1 cellular context compared by ENCODE assay signal in genomic region chr1:161166669-161167548, GRCh38.
A peak's percentile ranks its signal among the peaks of the same experiment; 100 is the strongest.
TF ChIP-seq lines count a peak whose summit lies in the region.

No MANE protein-coding gene starts in this region.

TF ChIP-seq in K562, 482 proteins besides CTCF, POLR2A, EP300 and RAD21 (continues in another document):
- TF ChIP-seq SAP30 (IDR thresholded peaks at IDR 0.05; ENCODE audit: borderline replicate concordance, insufficient read depth, low read depth, low read length, poor library complexity, severe bottlenecking): peak; percentile 44
- TF ChIP-seq ARID4B (CRISPR knock-in tag; IDR thresholded peaks at IDR 0.05): peak; percentile 29
- TF ChIP-seq ZBTB33 (CRISPR knock-in tag; IDR thresholded peaks at IDR 0.05): 0 out of 2 replicates have a peak, but pooled peaks have one; percentile 43
- no peak for TF ChIP-seq ZFP1 (CRISPR knock-in tag; IDR thresholded peaks at IDR 0.05)
- TF ChIP-seq ZBTB7A (IDR thresholded peaks at IDR 0.05; ENCODE audit: borderline replicate concordance, control insufficient read depth, low read depth, low read length): peak; percentile 52; the same call in 1 of the 2 replicates
- 0 out of 2 replicates have a peak, but pooled peaks have one; percentile 5 for TF ChIP-seq AFF4 (CRISPR knock-in tag; IDR thresholded peaks at IDR 0.05)
- TF ChIP-seq ZNF592 (IDR thresholded peaks at IDR 0.05): peak; percentile 63
- TF ChIP-seq TEAD1 (CRISPR knock-in tag; IDR thresholded peaks at IDR 0.05): peak in 1 of 2 experiments; percentile 18; a peak in 2 of 4 replicates
- TF ChIP-seq KDM4B (IDR thresholded peaks at IDR 0.05; ENCODE audit: borderline replicate concordance in 2 of 2, low read depth in 1 of 2): peak in 1 of 2 experiments; percentile 6; a peak in 1 of 4 replicates
- TF ChIP-seq CUX1 (CRISPR knock-in tag; IDR thresholded peaks at IDR 0.05): no peak; the same call in 1 of the 2 replicates
- TF ChIP-seq CBFA2T2 (conservative IDR thresholded peaks at IDR 0.05): no peak
- TF ChIP-seq CREB3 (tag; conservative IDR thresholded peaks at IDR 0.05; ENCODE audit: low read depth): peak; percentile 32; the same call in 1 of the 2 replicates
- TF ChIP-seq RBFOX2 (IDR thresholded peaks at IDR 0.05; ENCODE audit: low read depth, low read length): peak; percentile 75
- TF ChIP-seq ZNF583 (CRISPR knock-in tag; IDR thresholded peaks at IDR 0.05): no peak
- peak; percentile 24 for TF ChIP-seq RBBP5 (IDR thresholded peaks at IDR 0.05; ENCODE audit: borderline replicate concordance, insufficient read depth, low read length, poor library complexity, severe bottlenecking)
- no peak; the same call in 1 of the 2 replicates for TF ChIP-seq NR2C1 (IDR thresholded peaks at IDR 0.05)
- TF ChIP-seq NR2C1 (tag; IDR thresholded peaks at IDR 0.05): no peak
- TF ChIP-seq FOXK1 (CRISPR knock-in tag; IDR thresholded peaks at IDR 0.05; ENCODE audit: borderline replicate concordance): 0 out of 2 replicates have a peak, but pooled peaks have one; percentile 55
- peak; percentile 50; the same call in 1 of the 2 replicates for TF ChIP-seq ETS1 (conservative IDR thresholded peaks at IDR 0.05; ENCODE audit: control insufficient read depth, low read depth, low read length)
- 0 out of 2 replicates have a peak, but pooled peaks have one; percentile 19 for TF ChIP-seq EGR1 (conservative IDR thresholded peaks at IDR 0.05)
- no peak for TF ChIP-seq USF1 (CRISPR knock-in tag; IDR thresholded peaks at IDR 0.05)
- no peak for TF ChIP-seq RHOXF2B (CRISPR knock-in tag; conservative IDR thresholded peaks at IDR 0.05)
- no peak for TF ChIP-seq NR4A1 (CRISPR knock-in tag; IDR thresholded peaks at IDR 0.05)
- TF ChIP-seq NR4A1 (tag; IDR thresholded peaks at IDR 0.05): peak; percentile 58; the same call in 1 of the 2 replicates
- 0 out of 2 replicates have a peak, but pooled peaks have one; percentile 10 for TF ChIP-seq ETV5 (CRISPR knock-in tag; IDR thresholded peaks at IDR 0.05; ENCODE audit: low read depth)
- peak in 1 of 2 experiments; percentile 10; a peak in 1 of 4 replicates for TF ChIP-seq ETV6 (IDR thresholded peaks at IDR 0.05; ENCODE audit: borderline replicate concordance in 1 of 2, low read depth in 2 of 2, low read length in 1 of 2)
- TF ChIP-seq ETV6 (CRISPR knock-in tag; IDR thresholded peaks at IDR 0.05; ENCODE audit: borderline replicate concordance): no peak
- TF ChIP-seq KLF1 (tag; IDR thresholded peaks at IDR 0.05): peak; percentile 98
- TF ChIP-seq ZNF143 (CRISPR knock-in tag; IDR thresholded peaks at IDR 0.05): no peak
- no peak for TF ChIP-seq ZNF232 (CRISPR knock-in tag; IDR thresholded peaks at IDR 0.05)
